Comparison of ENCODE assay signal across 19 cellular contexts in genomic region chr12:106651552-106651951, GRCh38.
"Had no signal": no experiment of that assay in that cellular context is flagged by ENCODE, and none has a peak within 500 bp of the region (broad histone marks: within the 10 kb centered on the region; RNA-seq: fewer than 3 reads in every experiment).

No MANE protein-coding gene starts in this region.

- H3K27ac ChIP-seq: hepatocyte, left ventricle myocardium inferior, parathyroid adenoma, right atrium auricular region, right lobe of liver, testis, thyroid gland, transverse colon, upper lobe of left lung, vagina had no signal

- DNase-seq: islet precursor cell; left ventricle myocardium inferior; naive thymus-derived CD8-positive, alpha-beta T cell; right lobe of liver; stimulated activated CD4-positive, alpha-beta T cell treated with anti-CD3 and anti-CD28 coated beads, Interleukin-1b, Interleukin-23, amount 100 ng/mL, for 48 hours; stimulated activated CD4-positive, alpha-beta T cell treated with anti-CD3 and anti-CD28 coated beads, Interleukin-2, amount 100 ng/mL, for 48 hours; stimulated activated CD4-positive, alpha-beta T cell treated with anti-CD3 and anti-CD28 coated beads, Interleukin-4, amount 100 ng/mL, for 4 hours; stimulated activated CD8-positive, alpha-beta memory T cell treated with anti-CD3 and anti-CD28 coated beads, Interleukin-4, amount 100 ng/mL, for 48 hours; stimulated activated naive CD4-positive, alpha-beta T cell treated with Interleukin-2 at 50 U/mL for 16 hours; stimulated activated naive CD8-positive, alpha-beta T cell treated with anti-CD3 and anti-CD28 coated beads, Interleukin-15, amount 100 ng/mL, for 72 hours; testis; transverse colon; upper lobe of left lung had no signal

- ATAC-seq: naive thymus-derived CD8-positive, alpha-beta T cell; right lobe of liver; stimulated activated memory B cell treated with anti-CD40 and anti-IgM and Interleukin-4, amounts not matched to agents 10 μg/mL and 1 μg/mL and 100 μg/mL, for 72 hours; stimulated activated naive CD8-positive, alpha-beta T cell treated with anti-CD3 and anti-CD28 coated beads, Interleukin-15, amount 100 ng/mL, for 72 hours had no signal
